ENCODE assay signal across 8 cellular contexts in genomic region chr4:49154308-49154707, GRCh38.
DNase-seq lines count a peak whose midpoint lies in the region; ATAC-seq, FAIRE-seq and TF ChIP-seq lines count a peak whose summit lies in the region.
"Not testable (repeated sequence)": the region's sequence is repeated elsewhere in the genome, so short reads cannot be mapped to it uniquely, and the experiment has no call there.

No MANE protein-coding gene starts in this region.

- WGBS in K562 (ENCODE audit: insufficient coverage, low coverage, missing lambda C conversion rate): 1% methylated on average over 3 of the region's 3 CpGs
- 9% methylated on average over 3 of the region's 3 CpGs for WGBS in HepG2 (ENCODE audit: low lambda C conversion rate)

- POLR2A ChIA-PET in K562 (lab: Yijun Ruan, JAX); HepG2 (lab: Yijun Ruan, JAX): not testable (repeated sequence)

- H4K20me1 ChIP-seq in K562 (replicated peaks; ENCODE audit: control insufficient read depth, insufficient read depth, low read length); HepG2 (ENCODE audit: insufficient read depth, low read length): not testable (repeated sequence)

- H3K4me1 ChIP-seq in HUES6 (ENCODE audit: control insufficient read depth, insufficient read depth, low read length); K562 (replicated peaks in 1 of 2; ENCODE audit: control insufficient read depth in 2 of 2, insufficient read depth in 2 of 2, low read length in 2 of 2); HepG2 (ENCODE audit: insufficient read depth, low read length); thoracic aorta (ENCODE audit: control insufficient read depth in 1 of 2, low read depth in 2 of 2): not testable (repeated sequence)

- not testable (repeated sequence) for DNase-seq in K562 (ENCODE audit: extremely low read depth in 1 of 4, low spot score in 3 of 4); HepG2 (ENCODE audit: low spot score); thoracic aorta (ENCODE audit: low spot score)

- in situ Hi-C loops in K562 (cut with MboI): loop anchor here (10.0 kb wide), 1 partner anchor 480 kb away; no protein-coding TSS in a partner anchor
- in situ Hi-C loops in HepG2 (cut with HindIII; ENCODE audit: extremely low pct_ligation_motif_present, low pct_unique_long_range_greater_than_20kb): not testable (repeated sequence)

- peak; percentile 59 for ATAC-seq in GM18861 (IDR thresholded peaks at IDR 0.05; ENCODE audit: unreplicated experiment)
- ATAC-seq in GM21367 (IDR thresholded peaks at IDR 0.05; ENCODE audit: unreplicated experiment): peak; percentile 53
- peak; percentile 51 for ATAC-seq in HG02678 (IDR thresholded peaks at IDR 0.05; ENCODE audit: unreplicated experiment)
- peak; percentile 60 for ATAC-seq in HG03108 (IDR thresholded peaks at IDR 0.05; ENCODE audit: unreplicated experiment)
- ATAC-seq in K562: peak; percentile 77
- peak; percentile 77 for ATAC-seq in HepG2
- ATAC-seq in thoracic aorta (ENCODE audit: insufficient number of reproducible peaks, low FRiP score, low read depth): peak; percentile 72

- CTCF ChIA-PET in K562 (lab: Yijun Ruan, JAX; ENCODE audit: low intra/inter-chr PET ratio); HepG2 (lab: Yijun Ruan, JAX; ENCODE audit: low intra/inter-chr PET ratio, low total read pairs): not testable (repeated sequence)

- TF ChIP-seq CTCF in K562 (IDR thresholded peaks at IDR 0.05 in 2 of 3, conservative IDR thresholded peaks at IDR 0.05 in 1 of 3; ENCODE audit: insufficient read depth in 2 of 3, low read depth in 1 of 3, low read length in 3 of 3); HepG2 (CRISPR knock-in tag; IDR thresholded peaks at IDR 0.05); thoracic aorta (IDR thresholded peaks at IDR 0.05): not testable (repeated sequence)

- not testable (repeated sequence) for FAIRE-seq in K562 (lab: Jason Lieb, UNC); HepG2 (lab: Jason Lieb, UNC)

- not testable (repeated sequence) for H3K27me3 ChIP-seq in HUES6 (ENCODE audit: control insufficient read depth, insufficient read depth, low read length); K562 (ENCODE audit: control insufficient read depth in 2 of 2, insufficient read depth in 2 of 2, low read length in 2 of 2); HepG2 (ENCODE audit: control insufficient read depth in 1 of 2, insufficient read depth in 2 of 2, low read length in 2 of 2); thoracic aorta (replicated peaks; ENCODE audit: insufficient read depth)

- not testable (repeated sequence) for TF ChIP-seq POLR2A in K562 (conservative IDR thresholded peaks at IDR 0.05); HepG2 (IDR thresholded peaks at IDR 0.05; ENCODE audit: insufficient read depth in 1 of 2, low read depth in 2 of 2, low read length in 2 of 2)

- H3K9ac ChIP-seq in HUES6 (ENCODE audit: low read length); K562 (ENCODE audit: insufficient read depth in 1 of 2, low read depth in 2 of 2, low read length in 2 of 2); HepG2 (ENCODE audit: insufficient read depth, low read depth, low read length): not testable (repeated sequence)

- not testable (repeated sequence) for H3K79me2 ChIP-seq in K562 (ENCODE audit: control insufficient read depth, insufficient read depth, low read length); HepG2 (ENCODE audit: insufficient read depth, low read length)

- peak overlapping the region; percentile 24 for H3K4me3 ChIP-seq in HUES6 (ENCODE audit: low read depth, low read length)
- not testable (repeated sequence) for H3K4me3 ChIP-seq in K562; HepG2 (replicated peaks in 1 of 3; ENCODE audit: insufficient read depth in 1 of 3, low read depth in 2 of 3, low read length in 3 of 3); thoracic aorta

- H3K9me3 ChIP-seq in HUES6 (ENCODE audit: control insufficient read depth, insufficient read depth, low read depth, low read length) (peaks cover 86% of the 10 kb centered on the region), HepG2 (ENCODE audit: low read length) (peaks cover 88% of the 10 kb centered on the region), thoracic aorta (peaks cover 14% of the 10 kb centered on the region)
- H3K9me3 ChIP-seq in K562 (replicated peaks; ENCODE audit: control insufficient read depth, insufficient read depth, low read depth, low read length): not testable (repeated sequence)

- not testable (repeated sequence) for BruUV-seq in K562 (replicated peaks; lab: Mats Ljungman, UMichigan); HepG2 (replicated peaks; lab: Mats Ljungman, UMichigan)

- intact Hi-C loops in K562 (cut with micrococcal nuclease); HepG2 (cut with micrococcal nuclease; ENCODE audit: unreplicated experiment): not testable (repeated sequence)

- TF ChIP-seq EP300 in K562 (IDR thresholded peaks at IDR 0.05; ENCODE audit: low read length); HepG2 (IDR thresholded peaks at IDR 0.05; ENCODE audit: low read depth in 2 of 2, low read length in 2 of 2); HepG2 (CRISPR knock-in tag; IDR thresholded peaks at IDR 0.05; ENCODE audit: borderline replicate concordance): not testable (repeated sequence)

- not testable (repeated sequence) for H3K36me3 ChIP-seq in HUES6 (ENCODE audit: control insufficient read depth, insufficient read depth, low read length); K562 (ENCODE audit: control insufficient read depth, insufficient read depth, low read length); HepG2 (replicated peaks in 1 of 2; ENCODE audit: control insufficient read depth in 1 of 2, insufficient read depth in 2 of 2, low read length in 2 of 2); thoracic aorta

- H2AFZ ChIP-seq in K562 (ENCODE audit: low read depth, low read length); HepG2 (ENCODE audit: low read length): not testable (repeated sequence)

- H3K4me2 ChIP-seq in K562 (ENCODE audit: insufficient read depth, low read length); HepG2 (ENCODE audit: low read depth, low read length): not testable (repeated sequence)

- TF ChIP-seq RAD21 in K562 (CRISPR knock-in tag; conservative IDR thresholded peaks at IDR 0.05 in 1 of 2, IDR thresholded peaks at IDR 0.05 in 1 of 2); HepG2 (CRISPR knock-in tag; IDR thresholded peaks at IDR 0.05): not testable (repeated sequence)

- H3K27ac ChIP-seq in HUES6 (ENCODE audit: low read depth, low read length); K562 (ENCODE audit: extremely low read depth, low read depth, low read length); HepG2 (ENCODE audit: extremely low read length, insufficient read depth, low read length); thoracic aorta: not testable (repeated sequence)

- not testable (repeated sequence) for H3K9me1 ChIP-seq in K562 (ENCODE audit: control insufficient read depth, insufficient read depth, low read length)
